In the genomic region with DNA sequence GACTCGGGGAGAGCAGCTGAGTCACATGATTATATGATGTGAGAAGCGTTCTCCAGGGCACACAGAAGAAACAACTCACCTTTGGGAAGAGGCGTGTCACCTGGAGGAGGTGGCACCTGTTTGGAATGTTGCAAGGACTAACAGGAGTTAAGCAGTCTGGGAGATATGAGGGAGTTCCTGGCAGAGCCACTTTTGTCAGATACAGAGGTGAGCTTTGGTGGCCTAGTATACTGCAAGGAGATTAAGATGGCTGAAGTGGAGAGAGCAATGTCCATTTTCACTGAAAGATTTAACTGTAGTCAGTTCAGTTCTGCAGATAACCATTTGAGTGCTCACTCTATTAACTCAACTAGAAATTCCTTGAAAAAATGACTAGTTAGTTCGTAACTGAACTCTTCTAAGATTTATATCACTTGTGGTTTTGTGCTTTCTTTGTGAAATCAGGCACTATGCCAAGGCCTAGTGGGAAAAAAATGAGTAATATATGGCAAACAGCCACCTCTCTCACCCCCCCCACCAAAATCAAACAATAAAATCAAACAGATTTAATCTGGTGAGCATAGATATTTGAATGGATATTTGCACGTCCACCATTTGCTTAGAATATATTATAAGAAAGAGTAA, we compare ENCODE assay signal across 9 cellular contexts.
DNase-seq lines count a peak whose midpoint lies in the region; ATAC-seq and TF ChIP-seq lines count a peak whose summit lies in the region.
"Had no signal": no experiment of that assay in that cellular context is flagged by ENCODE, and none has a peak within 500 bp of the region (broad histone marks: within the 10 kb centered on the region; RNA-seq: fewer than 3 reads in every experiment).

No MANE protein-coding gene starts in this region.

- no peaks in the 10 kb centered on the region for H3K9me2 ChIP-seq in MM.1S (replicated peaks; ENCODE audit: insufficient read depth, low read length)

- no peak overlapping the region for H2AFZ ChIP-seq in MM.1S (ENCODE audit: low read length)

- H3K4me2 ChIP-seq in MM.1S (ENCODE audit: low read depth, low read length) = no peak overlapping the region

- H4K20me1 ChIP-seq in MM.1S (ENCODE audit: insufficient read depth, low read length) = no peaks in the 10 kb centered on the region

- H3K4me3 ChIP-seq in heart right ventricle (no peak overlapping the region), fibroblast of villous mesenchyme (ENCODE audit: low read depth, low read length) (no peak overlapping the region), upper lobe of right lung (no peak overlapping the region), MM.1S (ENCODE audit: low read length) (no peak overlapping the region)

- peaks cover 0 to 51% (median 35%) of the 10 kb centered on the region in 9 donors for H3K4me1 ChIP-seq in heart right ventricle
- H3K4me1 ChIP-seq in upper lobe of right lung = peaks cover 21% of the 10 kb centered on the region
- no peaks in the 10 kb centered on the region for H3K4me1 ChIP-seq in MM.1S (ENCODE audit: low read length)

- peak in 4 of 8 donors; percentile 13 to 53 (median 28) for ATAC-seq in heart right ventricle
- ATAC-seq in Right ventricle myocardium superior (ENCODE audit: poor library complexity) = no peak
- ATAC-seq in upper lobe of right lung = peak; percentile 95
- ATAC-seq in HG02642 (IDR thresholded peaks at IDR 0.05; ENCODE audit: poor library complexity, unreplicated experiment) = no peak
- no peak for ATAC-seq in GM19395 (IDR thresholded peaks at IDR 0.05; ENCODE audit: unreplicated experiment)

- H3K9me3 ChIP-seq in heart right ventricle (no peaks in the 10 kb centered on the region), upper lobe of right lung (no peaks in the 10 kb centered on the region), MM.1S (replicated peaks; ENCODE audit: insufficient read depth, low read length) (no peaks in the 10 kb centered on the region)

- H3K79me2 ChIP-seq in MM.1S (ENCODE audit: low read length) = no peaks in the 10 kb centered on the region

- H3K27ac ChIP-seq in heart right ventricle = peak overlapping the region in 8 of 10 donors; percentile 32 to 77 (median 54)
- peak overlapping the region; percentile 44 for H3K27ac ChIP-seq in upper lobe of right lung
- no peak overlapping the region for H3K27ac ChIP-seq in MM.1S (ENCODE audit: low read length)

- DNase-seq in heart right ventricle = peak in 1 of 2 donors; percentile 16
- no peak for DNase-seq in Right ventricle myocardium superior
- DNase-seq in SHP77 (lab: John Stamatoyannopoulos, UW) = peak; percentile 53 to 56
- peak; percentile 55 for DNase-seq in fibroblast of villous mesenchyme (ENCODE audit: low read depth)
- no peak for DNase-seq in upper lobe of right lung
- DNase-seq in MM.1S = no peak
- DNase-seq: activated CD8-positive, alpha-beta memory T cell treated with anti-CD3 and anti-CD28 coated beads, Interleukin-2, amount 50 U/mL, for 4 hours had no signal

- H3K27me3 ChIP-seq in heart right ventricle (no peaks in the 10 kb centered on the region), upper lobe of right lung (no peaks in the 10 kb centered on the region), MM.1S (replicated peaks; ENCODE audit: insufficient read depth, low read length) (no peaks in the 10 kb centered on the region)

- no peak overlapping the region for H3K9ac ChIP-seq in MM.1S (ENCODE audit: low read length)

- TF ChIP-seq CTCF in heart right ventricle (IDR thresholded peaks at IDR 0.05) (no peak), fibroblast of villous mesenchyme (IDR thresholded peaks at IDR 0.05; ENCODE audit: insufficient read depth, low read depth, low read length) (no peak), upper lobe of right lung (IDR thresholded peaks at IDR 0.05) (no peak), MM.1S (IDR thresholded peaks at IDR 0.05; ENCODE audit: low read length) (no peak)

- intact Hi-C loops in heart right ventricle (cut with DNase I) = loop anchor here in 3 of 10 donors (5.0 kb wide), 2 partner anchors 56 to 61 kb away; a partner anchor contains a TSS
- intact Hi-C loops in Right ventricle myocardium superior (cut with DNase I) = no loop called here
- intact Hi-C loops in upper lobe of right lung (cut with DNase I) = no loop called here

- WGBS in heart right ventricle, 2 donors = 69 to 71% methylated on average over 5 of the region's 5 CpGs

- peaks cover 0 to 84% (median 14%) of the 10 kb centered on the region in 9 donors for H3K36me3 ChIP-seq in heart right ventricle
- peaks cover 31% of the 10 kb centered on the region for H3K36me3 ChIP-seq in upper lobe of right lung
- H3K36me3 ChIP-seq in MM.1S (replicated peaks; ENCODE audit: insufficient read depth, low read length) = no peaks in the 10 kb centered on the region

- no peaks in the 10 kb centered on the region for H3F3A ChIP-seq in MM.1S (ENCODE audit: insufficient read depth, low read length)

Comparison
In these comparisons a context has a peak if more than half of its experiments do, and no peak if none do; other contexts are left out.
1. DNase-seq: peak in SHP77 (2 of 2) and fibroblast of villous mesenchyme (single experiment); none in Right ventricle myocardium superior (single experiment), upper lobe of right lung (single experiment) and MM.1S (single experiment).